ENCODE assay signal across 16 cellular contexts in genomic region chr22:29786026-29786425, GRCh38. TPM values are rescaled to one million over a fixed set of nuclear protein-coding genes. Genes with fewer than 3 reads are reported as not detected.
DNase-seq lines count a peak whose midpoint lies in the region; ATAC-seq and TF ChIP-seq lines count a peak whose summit lies in the region.
"Had no signal": no experiment of that assay in that cellular context is flagged by ENCODE, and none has a peak within 500 bp of the region (broad histone marks: within the 10 kb centered on the region; RNA-seq: fewer than 3 reads in every experiment).

No MANE protein-coding gene starts in this region.

- no peak overlapping the region for H2BK20ac ChIP-seq in H9 (ENCODE audit: low read depth, low read length, poor library complexity, severe bottlenecking)

- no peak overlapping the region for H3K4me3 Mint-ChIP-seq in H9
- no peak overlapping the region for H3K4me3 Mint-ChIP-seq in WTC11
- peak overlapping the region; percentile 25 for H3K4me3 Mint-ChIP-seq in progenitor cell of endocrine pancreas (ENCODE audit: low read depth)
- H3K4me3 Mint-ChIP-seq: CD8-positive, alpha-beta T cell had no signal

- no peak overlapping the region for H3K9ac ChIP-seq in H9 (ENCODE audit: extremely low read depth, insufficient read length, low read length)
- H3K9ac ChIP-seq: BLaER1 had no signal

- H3K56ac ChIP-seq in H9 (ENCODE audit: insufficient read length, low read depth, low read length) = no peak overlapping the region

- H4K20me1 ChIP-seq in H9 (ENCODE audit: control insufficient read depth, insufficient read depth, insufficient read length) = no peaks in the 10 kb centered on the region
- H4K20me1 ChIP-seq: BLaER1 had no signal

- POLR2A ChIA-PET in WTC11 (lab: Charles Lee) = no interaction called here

- no peak overlapping the region for H2BK5ac ChIP-seq in H9 (ENCODE audit: insufficient read length, low read length)

- no peak overlapping the region for H3T11ph ChIP-seq in H9 (ENCODE audit: low read length)

- H3K4me2 ChIP-seq in H9 (ENCODE audit: insufficient read depth, insufficient read length, low read length) = no peak overlapping the region
- H3K4me2 ChIP-seq: BLaER1 had no signal

- no peak overlapping the region for H2AFZ ChIP-seq in H9 (ENCODE audit: low read length)

- H3K79me2 ChIP-seq in H9 (ENCODE audit: insufficient read depth, low read length) = no peaks in the 10 kb centered on the region

- H3K79me1 ChIP-seq in H9 (ENCODE audit: insufficient read depth, low read depth, low read length, poor library complexity, severe bottlenecking) = no peaks in the 10 kb centered on the region

- H3K23me2 ChIP-seq in H9 (ENCODE audit: insufficient read length, low read depth, low read length, poor library complexity, severe bottlenecking) = no peaks in the 10 kb centered on the region

- H3K9me3 Mint-ChIP-seq in H9 = no peaks in the 10 kb centered on the region
- H3K9me3 Mint-ChIP-seq in WTC11 = no peaks in the 10 kb centered on the region
- no peaks in the 10 kb centered on the region for H3K9me3 Mint-ChIP-seq in progenitor cell of endocrine pancreas (ENCODE audit: low read depth)
- H3K9me3 Mint-ChIP-seq: CD8-positive, alpha-beta T cell had no signal

- H2BK12ac ChIP-seq in H9 (ENCODE audit: insufficient read length, low read depth, low read length) = no peak overlapping the region

- H4K8ac ChIP-seq in H9 (replicated peaks; ENCODE audit: insufficient read length, low read depth, low read length) = no peak overlapping the region

- no peak for ATAC-seq in WTC11
- no peak for ATAC-seq in GM19463 (IDR thresholded peaks at IDR 0.05; ENCODE audit: unreplicated experiment)
- ATAC-seq: CD8-positive, alpha-beta T cell; K562 had no signal

- no peak overlapping the region for H3K4ac ChIP-seq in H9 (ENCODE audit: low read depth, low read length)

- H3K27me3 ChIP-seq in H9 (ENCODE audit: insufficient read depth, low read length) = no peaks in the 10 kb centered on the region
- H3K27me3 ChIP-seq: BLaER1, SJCRH30 had no signal

- H2BK15ac ChIP-seq in H9 (ENCODE audit: low read depth, low read length) = no peak overlapping the region

- H3K9me3 ChIP-seq in H9 (ENCODE audit: control insufficient read depth, low read depth, low read length) = no peaks in the 10 kb centered on the region
- H3K9me3 ChIP-seq: BLaER1, SJCRH30 had no signal

- no CpG with 5 or more reads among the region's 5 CpGs for WGBS in H9 (ENCODE audit: extremely low coverage, insufficient read length, low lambda C conversion rate)

- no peak overlapping the region for H4K5ac ChIP-seq in H9 (ENCODE audit: insufficient read length, low read depth, low read length)

- H3K23ac ChIP-seq in H9 (ENCODE audit: insufficient read length, low read depth, low read length) = no peak overlapping the region

- H3K4me1 ChIP-seq in H9 (ENCODE audit: insufficient read depth, low read length) = no peaks in the 10 kb centered on the region

- no peak overlapping the region for H3K14ac ChIP-seq in H9 (ENCODE audit: insufficient read depth, low read length)

- H4K91ac ChIP-seq in H9 (ENCODE audit: insufficient read length, low read depth, low read length) = no peak overlapping the region

- CTCF ChIA-PET in WTC11 (lab: Charles Lee) = interaction anchor here (0.5 to 1.7 kb wide), 2 partner anchors 96 to 469 kb away, joined by 4 to 6 read pairs; no protein-coding TSS in a partner anchor

- H3K27ac ChIP-seq in H9 (ENCODE audit: insufficient read length, low read depth, low read length) = no peak overlapping the region
- H3K27ac ChIP-seq: BLaER1, SJCRH30 had no signal

- H2AK5ac ChIP-seq in H9 (ENCODE audit: insufficient read length, low read length) = no peak overlapping the region

- H2BK120ac ChIP-seq in H9 (ENCODE audit: low read depth, low read length, poor library complexity, severe bottlenecking) = no peak overlapping the region

- H3K36me3 Mint-ChIP-seq in H9 (ENCODE audit: insufficient read depth in 1 of 3, low read depth in 3 of 3) (peaks cover 0 to 33% (median 21%) of the 10 kb centered on the region in 3 experiments; a peak in 5 of 7 replicates), WTC11 (peaks cover 10% of the 10 kb centered on the region), progenitor cell of endocrine pancreas (ENCODE audit: insufficient read depth) (peaks cover 22% of the 10 kb centered on the region)

- no peak overlapping the region for H3K18ac ChIP-seq in H9 (ENCODE audit: insufficient read length, low read depth, low read length)

- TF ChIP-seq CTCF in H9 (conservative IDR thresholded peaks at IDR 0.05) (no peak), WTC11 (IDR thresholded peaks at IDR 0.05) (no peak), progenitor cell of endocrine pancreas (IDR thresholded peaks at IDR 0.05; ENCODE audit: unreplicated experiment) (no peak)

- H3K27ac Mint-ChIP-seq in H9 = peak overlapping the region in 2 of 3 experiments; percentile 87 to 92; a peak in 4 of 7 replicates
- peak overlapping the region; percentile 20 for H3K27ac Mint-ChIP-seq in WTC11
- H3K27ac Mint-ChIP-seq in progenitor cell of endocrine pancreas = peak overlapping the region; percentile 91
- H3K27ac Mint-ChIP-seq: CD8-positive, alpha-beta T cell had no signal

- DNase-seq in DMS79 (lab: John Stamatoyannopoulos, UW) (peak; percentile 48), H9 (no peak), WTC11 (ENCODE audit: low spot score) (no peak), progenitor cell of endocrine pancreas (ENCODE audit: low spot score, unreplicated experiment) (no peak), inferior parietal cortex (ENCODE audit: extremely low spot score) (no peak)
- DNase-seq in stimulated activated CD4-positive, alpha-beta T cell treated with anti-CD3 and anti-CD28 coated beads, Interleukin-1b, Interleukin-23, amount 100 ng/mL, for 48 hours = no peak
- DNase-seq: CD8-positive, alpha-beta T cell; NCI-H1105; NCI-H1694 treated with DMSO at 0.1 percent for 48 hours; NCI-H2107; NCI-H226; NCI-H524; SJCRH30 had no signal

- H3K27me3 Mint-ChIP-seq in H9 (ENCODE audit: low read depth) = no peaks in the 10 kb centered on the region
- no peaks in the 10 kb centered on the region for H3K27me3 Mint-ChIP-seq in WTC11 (ENCODE audit: low read depth)
- H3K27me3 Mint-ChIP-seq in progenitor cell of endocrine pancreas = peaks cover 11% of the 10 kb centered on the region

- H3K4me1 Mint-ChIP-seq in H9 = peaks cover 20 to 34% of the 10 kb centered on the region in 2 experiments
- H3K4me1 Mint-ChIP-seq in WTC11 = peaks cover 6% of the 10 kb centered on the region
- peaks cover 45% of the 10 kb centered on the region for H3K4me1 Mint-ChIP-seq in progenitor cell of endocrine pancreas (ENCODE audit: low read depth)

TF ChIP-seq in WTC11, 78 proteins besides CTCF, POLR2A, EP300 and RAD21:
- TF ChIP-seq NFYB (CRISPR knock-in tag; conservative IDR thresholded peaks at IDR 0.05; ENCODE audit: low read depth) = no peak
- no peak for TF ChIP-seq AFF4 (CRISPR knock-in tag; IDR thresholded peaks at IDR 0.05; ENCODE audit: borderline replicate concordance)
- TF ChIP-seq PRRX2 (CRISPR knock-in tag; IDR thresholded peaks at IDR 0.05) = no peak
- no peak for TF ChIP-seq ZNF425 (CRISPR knock-in tag; conservative IDR thresholded peaks at IDR 0.05)
- TF ChIP-seq SOX15 (CRISPR knock-in tag; IDR thresholded peaks at IDR 0.05) = no peak
TF ChIP-seq in WTC11: peak in this region for 0.

RNA-seq across cellular contexts. Expression of gene UQCR10, which starts 18.9 kb away (rescaled TPM):
- 116 and 124 TPM in 2 replicates for total RNA-seq in H9 (2021)
- 119 to 140 TPM (median 131 TPM) in 3 replicates for total RNA-seq in WTC11 (2021)
- 109 and 120 TPM in 2 replicates for total RNA-seq in progenitor cell of endocrine pancreas

RNA-seq across cellular contexts. Expression of gene ZMAT5, which starts 19.2 kb away (rescaled TPM):
- total RNA-seq in H9 (2021) = 13.4 and 13.9 TPM in 2 replicates
- total RNA-seq in WTC11 (2021) = 13.4 to 17.3 TPM (median 17.2 TPM) in 3 replicates
- 21.1 and 21.2 TPM in 2 replicates for total RNA-seq in progenitor cell of endocrine pancreas

RNA-seq across cellular contexts. Expression of gene ASCC2, which starts 52.0 kb away (rescaled TPM):
- total RNA-seq in H9 (2021) (46.5 and 48.2 TPM in 2 replicates), WTC11 (2021) (42.2 to 43.9 TPM (median 43.6 TPM) in 3 replicates), progenitor cell of endocrine pancreas (56.1 and 60.6 TPM in 2 replicates)

Comparison
In these comparisons a context has a peak if more than half of its experiments do, and no peak if none do; other contexts are left out.
1. H3K27ac Mint-ChIP-seq: peak in every context shown above with its lines; median percentile 91 in progenitor cell of endocrine pancreas; 90 in H9; 20 in WTC11.